1 cellular context compared by ENCODE assay signal in the genomic region with DNA sequence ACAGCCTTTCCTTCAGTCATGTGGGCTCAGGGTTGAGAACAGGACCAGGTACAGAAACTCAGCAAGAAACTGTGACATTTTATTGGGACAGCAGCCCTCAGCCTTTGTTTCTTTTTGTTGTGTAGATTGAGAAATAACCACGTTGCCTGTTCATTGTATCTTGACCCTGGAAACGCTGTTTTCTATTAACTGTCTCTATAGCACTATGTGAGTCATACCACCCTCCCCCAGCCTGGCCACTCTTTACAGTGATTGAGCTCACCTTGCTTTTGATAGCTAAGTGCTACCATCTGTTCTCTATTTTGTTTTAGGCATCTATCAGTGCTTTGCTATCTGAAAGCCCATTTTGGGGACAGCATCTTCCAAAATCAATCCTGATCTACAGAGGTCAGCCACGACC.
TF ChIP-seq lines count a peak whose summit lies in the region.

No MANE protein-coding gene starts in this region.

TF ChIP-seq in SK-N-SH, 30 proteins besides CTCF, POLR2A, EP300 and RAD21 (continued from another document):
- TF ChIP-seq, protein P1, sequence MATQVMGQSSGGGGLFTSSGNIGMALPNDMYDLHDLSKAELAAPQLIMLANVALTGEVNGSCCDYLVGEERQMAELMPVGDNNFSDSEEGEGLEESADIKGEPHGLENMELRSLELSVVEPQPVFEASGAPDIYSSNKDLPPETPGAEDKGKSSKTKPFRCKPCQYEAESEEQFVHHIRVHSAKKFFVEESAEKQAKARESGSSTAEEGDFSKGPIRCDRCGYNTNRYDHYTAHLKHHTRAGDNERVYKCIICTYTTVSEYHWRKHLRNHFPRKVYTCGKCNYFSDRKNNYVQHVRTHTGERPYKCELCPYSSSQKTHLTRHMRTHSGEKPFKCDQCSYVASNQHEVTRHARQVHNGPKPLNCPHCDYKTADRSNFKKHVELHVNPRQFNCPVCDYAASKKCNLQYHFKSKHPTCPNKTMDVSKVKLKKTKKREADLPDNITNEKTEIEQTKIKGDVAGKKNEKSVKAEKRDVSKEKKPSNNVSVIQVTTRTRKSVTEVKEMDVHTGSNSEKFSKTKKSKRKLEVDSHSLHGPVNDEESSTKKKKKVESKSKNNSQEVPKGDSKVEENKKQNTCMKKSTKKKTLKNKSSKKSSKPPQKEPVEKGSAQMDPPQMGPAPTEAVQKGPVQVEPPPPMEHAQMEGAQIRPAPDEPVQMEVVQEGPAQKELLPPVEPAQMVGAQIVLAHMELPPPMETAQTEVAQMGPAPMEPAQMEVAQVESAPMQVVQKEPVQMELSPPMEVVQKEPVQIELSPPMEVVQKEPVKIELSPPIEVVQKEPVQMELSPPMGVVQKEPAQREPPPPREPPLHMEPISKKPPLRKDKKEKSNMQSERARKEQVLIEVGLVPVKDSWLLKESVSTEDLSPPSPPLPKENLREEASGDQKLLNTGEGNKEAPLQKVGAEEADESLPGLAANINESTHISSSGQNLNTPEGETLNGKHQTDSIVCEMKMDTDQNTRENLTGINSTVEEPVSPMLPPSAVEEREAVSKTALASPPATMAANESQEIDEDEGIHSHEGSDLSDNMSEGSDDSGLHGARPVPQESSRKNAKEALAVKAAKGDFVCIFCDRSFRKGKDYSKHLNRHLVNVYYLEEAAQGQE (IDR thresholded peaks at IDR 0.05; ENCODE audit: low read depth, low read length): 0 out of 2 replicates have a peak, but pooled peaks have one; percentile 18
